Comparison of ENCODE assay signal across 20 cellular contexts in the genomic region with DNA sequence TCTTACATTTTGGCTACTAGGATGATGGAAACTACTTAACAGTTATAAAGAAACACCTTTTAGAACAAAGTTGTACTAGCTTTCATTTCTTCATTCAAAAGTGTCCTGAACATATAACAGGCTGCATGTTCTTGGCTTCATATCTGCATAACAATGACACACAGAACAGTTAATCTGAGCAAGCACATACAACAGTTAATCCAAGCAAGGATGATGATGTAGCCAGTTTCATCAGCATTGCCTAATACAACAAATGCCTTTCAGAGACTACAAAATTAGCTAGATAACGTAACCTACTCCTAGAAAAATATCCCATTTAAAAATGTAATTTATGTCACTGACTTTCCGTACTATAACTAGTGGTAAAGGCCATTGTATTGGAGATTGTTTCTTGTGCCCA.
A peak's percentile ranks its signal among the peaks of the same experiment; 100 is the strongest.
DNase-seq lines count a peak whose midpoint lies in the region; ATAC-seq, FAIRE-seq and TF ChIP-seq lines count a peak whose summit lies in the region.
"Had no signal": no experiment of that assay in that cellular context is flagged by ENCODE, and none has a peak within 500 bp of the region (broad histone marks: within the 10 kb centered on the region; RNA-seq: fewer than 3 reads in every experiment).

No MANE protein-coding gene starts in this region.

- H3K36me3 Mint-ChIP-seq in osteocyte (ENCODE audit: unreplicated experiment): peaks cover 2% of the 10 kb centered on the region

- TF ChIP-seq POLR2A in GM12892 (IDR thresholded peaks at IDR 0.05; ENCODE audit: low read depth, low read length): no peak

- no peak overlapping the region for H3K4me3 ChIP-seq in fibroblast of villous mesenchyme (ENCODE audit: low read depth, low read length)
- H3K4me3 ChIP-seq: BLaER1, GM23248 had no signal

- H3K9me3 Mint-ChIP-seq in osteocyte (ENCODE audit: unreplicated experiment): peaks cover 9% of the 10 kb centered on the region

- peaks cover 30% of the 10 kb centered on the region for H3K4me1 Mint-ChIP-seq in osteocyte (ENCODE audit: unreplicated experiment)
- H3K4me1 Mint-ChIP-seq: B cell had no signal

- H3K27me3 Mint-ChIP-seq in osteocyte (ENCODE audit: unreplicated experiment): no peaks in the 10 kb centered on the region
- H3K27me3 Mint-ChIP-seq: B cell; CD4-positive, CD25-positive, alpha-beta regulatory T cell had no signal

- DNase-seq in GM12892 (ENCODE audit: insufficient read length): no peak
- peak; percentile 48 for DNase-seq in fibroblast of villous mesenchyme (ENCODE audit: low read depth)
- no peak for DNase-seq in urothelium cell line (ENCODE audit: low spot score)
- no peak for DNase-seq in T1000 (lab: John Stamatoyannopoulos, UW)
- DNase-seq in osteocyte (ENCODE audit: extremely low spot score, unreplicated experiment): no peak
- DNase-seq: Caco-2; CD4-positive, CD25-positive, alpha-beta regulatory T cell; CD8-positive, alpha-beta T cell; DMS153; DND-41; GM23248; H7; HCEC 1CT had no signal

- TF ChIP-seq CTCF in fibroblast of villous mesenchyme (IDR thresholded peaks at IDR 0.05; ENCODE audit: insufficient read depth, low read depth, low read length) (no peak), osteocyte (IDR thresholded peaks at IDR 0.05) (no peak)

- peak; percentile 27 for FAIRE-seq in GM12892 (lab: Jason Lieb, UNC)
- peak; percentile 42 for FAIRE-seq in urothelium cell line (lab: Jason Lieb, UNC)
- FAIRE-seq: A204.1, G401.6, H1 had no signal

- H3K27ac Mint-ChIP-seq in osteocyte (ENCODE audit: unreplicated experiment): no peak overlapping the region
- H3K27ac Mint-ChIP-seq: B cell; CD4-positive, CD25-positive, alpha-beta regulatory T cell; CD8-positive, alpha-beta T cell had no signal

- H3K4me3 Mint-ChIP-seq in osteocyte (ENCODE audit: unreplicated experiment): no peak overlapping the region
- H3K4me3 Mint-ChIP-seq: B cell; CD4-positive, CD25-positive, alpha-beta regulatory T cell; CD8-positive, alpha-beta T cell had no signal

- ATAC-seq in esophagus mucosa (peak; percentile 61), GM19023 (IDR thresholded peaks at IDR 0.05; ENCODE audit: unreplicated experiment) (no peak)
- ATAC-seq: CD8-positive, alpha-beta T cell had no signal
